Comparison of ENCODE assay signal across 10 cellular contexts in genomic region chr2:1136071-1136470, GRCh38.
DNase-seq lines count a peak whose midpoint lies in the region; ATAC-seq and TF ChIP-seq lines count a peak whose summit lies in the region.
"Had no signal": no experiment of that assay in that cellular context is flagged by ENCODE, and none has a peak within 500 bp of the region (broad histone marks: within the 10 kb centered on the region; RNA-seq: fewer than 3 reads in every experiment).

No MANE protein-coding gene starts in this region.

- H3K36me3 ChIP-seq in cardiac muscle cell = no peaks in the 10 kb centered on the region
- H3K36me3 ChIP-seq in OCI-LY3 (replicated peaks; ENCODE audit: low read depth, low read length) = no peaks in the 10 kb centered on the region
- no peaks in the 10 kb centered on the region for H3K36me3 ChIP-seq in naive thymus-derived CD4-positive, alpha-beta T cell (ENCODE audit: control insufficient read depth in 2 of 3, insufficient read depth in 3 of 3, low read length in 3 of 3)

- H3K9me3 Mint-ChIP-seq in type B pancreatic cell = no peaks in the 10 kb centered on the region
- no peaks in the 10 kb centered on the region for H3K9me3 Mint-ChIP-seq in naive thymus-derived CD4-positive, alpha-beta T cell
- H3K9me3 Mint-ChIP-seq: T-helper 1 cell treated with Interleukin-12 subunit alpha and Interleukin-12 subunit beta and Interleukin-4 antibody, amounts not matched to agents 30 μg/mL and 1 μg/mL, for 36 hours had no signal

- H3K27me3 Mint-ChIP-seq in type B pancreatic cell = peaks cover 20% of the 10 kb centered on the region
- H3K27me3 Mint-ChIP-seq in naive thymus-derived CD4-positive, alpha-beta T cell = peaks cover 0 to 4% (median 0%) of the 10 kb centered on the region in 5 donors

- no peak overlapping the region for H3K9ac ChIP-seq in OCI-LY3 (ENCODE audit: low read length)

- POLR2A ChIA-PET in naive thymus-derived CD4-positive, alpha-beta T cell (lab: Charles Lee) = no interaction called here

- DNase-seq in cardiac muscle cell (ENCODE audit: low read depth in 1 of 2, low spot score in 1 of 2) (peak; percentile 2 to 20), cardiac septum (ENCODE audit: low spot score) (no peak), fibroblast of mammary gland (ENCODE audit: low read depth) (peak; percentile 3), type B pancreatic cell (ENCODE audit: extremely low spot score, unreplicated experiment) (no peak), NK-92 (lab: John Stamatoyannopoulos, UW; ENCODE audit: unreplicated experiment) (no peak)
- DNase-seq in naive thymus-derived CD4-positive, alpha-beta T cell = no peak
- DNase-seq: NCI-H2029 treated with DMSO at 0.1 percent for 48 hours had no signal

- H3K9me3 ChIP-seq in cardiac muscle cell (ENCODE audit: low read depth) (no peaks in the 10 kb centered on the region), OCI-LY3 (ENCODE audit: insufficient read depth, low read length) (no peaks in the 10 kb centered on the region)
- H3K9me3 ChIP-seq in naive thymus-derived CD4-positive, alpha-beta T cell (ENCODE audit: control insufficient read depth in 2 of 3, low read length in 3 of 3) = no peaks in the 10 kb centered on the region

- no peak overlapping the region for H3K4me3 ChIP-seq in cardiac muscle cell
- H3K4me3 ChIP-seq in OCI-LY3 (ENCODE audit: low read length) = no peak overlapping the region
- H3K4me3 ChIP-seq in fibroblast of mammary gland (ENCODE audit: control insufficient read depth, low read depth, low read length) = no peak overlapping the region
- H3K4me3 ChIP-seq in naive thymus-derived CD4-positive, alpha-beta T cell (ENCODE audit: low read length) = no peak overlapping the region

- H3K4me1 ChIP-seq in cardiac muscle cell (ENCODE audit: low read depth) = no peaks in the 10 kb centered on the region
- no peaks in the 10 kb centered on the region for H3K4me1 ChIP-seq in OCI-LY3 (ENCODE audit: low read length)
- peaks cover 0 to 4% of the 10 kb centered on the region in 2 donors for H3K4me1 ChIP-seq in naive thymus-derived CD4-positive, alpha-beta T cell (ENCODE audit: control insufficient read depth in 2 of 2, insufficient read depth in 2 of 2, low read length in 2 of 2)

- H3K27me3 ChIP-seq in cardiac muscle cell (no peaks in the 10 kb centered on the region), OCI-LY3 (ENCODE audit: low read depth, low read length) (no peaks in the 10 kb centered on the region)
- H3K27me3 ChIP-seq in naive thymus-derived CD4-positive, alpha-beta T cell (ENCODE audit: control insufficient read depth in 2 of 2, insufficient read depth in 2 of 2, low read length in 2 of 2) = no peaks in the 10 kb centered on the region

- H3K4me2 ChIP-seq in OCI-LY3 (ENCODE audit: low read length) = no peak overlapping the region

- no peak overlapping the region for H3K27ac Mint-ChIP-seq in type B pancreatic cell
- peak overlapping the region in 2 of 9 donors; percentile 4 to 6 for H3K27ac Mint-ChIP-seq in naive thymus-derived CD4-positive, alpha-beta T cell
- H3K27ac Mint-ChIP-seq: T-helper 1 cell treated with Interleukin-12 subunit alpha and Interleukin-12 subunit beta and Interleukin-4 antibody, amounts not matched to agents 30 μg/mL and 1 μg/mL, for 36 hours had no signal

- no peaks in the 10 kb centered on the region for H4K20me1 ChIP-seq in OCI-LY3 (ENCODE audit: insufficient read depth, low read length)

- ATAC-seq in naive thymus-derived CD4-positive, alpha-beta T cell = no peak
- ATAC-seq in GM19395 (IDR thresholded peaks at IDR 0.05; ENCODE audit: unreplicated experiment) = no peak

- H2AFZ ChIP-seq in OCI-LY3 (ENCODE audit: low read depth, low read length) = no peak overlapping the region

- H3K27ac ChIP-seq in cardiac muscle cell (no peak overlapping the region), OCI-LY3 (ENCODE audit: low read length) (no peak overlapping the region)
- no peak overlapping the region for H3K27ac ChIP-seq in naive thymus-derived CD4-positive, alpha-beta T cell (ENCODE audit: low read depth, low read length)

- H3K36me3 Mint-ChIP-seq in type B pancreatic cell = no peaks in the 10 kb centered on the region
- H3K36me3 Mint-ChIP-seq in naive thymus-derived CD4-positive, alpha-beta T cell = peaks cover 0 to 2% (median 0%) of the 10 kb centered on the region in 5 donors

- intact Hi-C loops in cardiac septum (cut with DNase I) = no loop called here
- intact Hi-C loops in naive thymus-derived CD4-positive, alpha-beta T cell (cut with micrococcal nuclease) = loop anchor here in 1 of 2 donors (10.0 kb wide), 1 partner anchor 281 kb away; no protein-coding TSS in a partner anchor

- TF ChIP-seq CTCF in cardiac muscle cell (IDR thresholded peaks at IDR 0.05; ENCODE audit: low read depth, low read length) = peak; percentile 27
- peak; percentile 38; the same call in 1 of the 2 replicates for TF ChIP-seq CTCF in OCI-LY3 (IDR thresholded peaks at IDR 0.05; ENCODE audit: low read depth, low read length)
- TF ChIP-seq CTCF in fibroblast of mammary gland (conservative IDR thresholded peaks at IDR 0.05; ENCODE audit: control insufficient read depth, insufficient read depth, low read depth, low read length) = peak; percentile 29
- TF ChIP-seq CTCF in type B pancreatic cell (conservative IDR thresholded peaks at IDR 0.05) = peak; percentile 75

- CTCF ChIA-PET in naive thymus-derived CD4-positive, alpha-beta T cell (lab: Charles Lee) = interaction anchor here (1.0 kb wide), 1 partner anchor 11 kb away, joined by 3 read pairs; no protein-coding TSS in a partner anchor

- H3K4me3 Mint-ChIP-seq in type B pancreatic cell = no peak overlapping the region
- H3K4me3 Mint-ChIP-seq in naive thymus-derived CD4-positive, alpha-beta T cell = no peak overlapping the region
- H3K4me3 Mint-ChIP-seq: T-helper 1 cell treated with Interleukin-12 subunit alpha and Interleukin-12 subunit beta and Interleukin-4 antibody, amounts not matched to agents 30 μg/mL and 1 μg/mL, for 36 hours had no signal

- H3K4me1 Mint-ChIP-seq in type B pancreatic cell (ENCODE audit: unreplicated experiment) = peaks cover 33% of the 10 kb centered on the region
- H3K4me1 Mint-ChIP-seq in naive thymus-derived CD4-positive, alpha-beta T cell = peaks cover 9 to 52% (median 39%) of the 10 kb centered on the region in 7 donors

- no peaks in the 10 kb centered on the region for H3K79me2 ChIP-seq in OCI-LY3 (ENCODE audit: low read length)

Comparison
In these comparisons a context has a peak if more than half of its experiments do, and no peak if none do; other contexts are left out.
1. DNase-seq: peak in cardiac muscle cell (2 of 2) and fibroblast of mammary gland (single experiment); none in cardiac septum (single experiment), type B pancreatic cell (single experiment), naive thymus-derived CD4-positive, alpha-beta T cell (0 of 9) and NK-92 (single experiment).
2. Peak in every context shown above with its lines, with median percentiles within 50 percentile points of each other: CTCF ChIP-seq.